Comparison of ENCODE assay signal across 8 cellular contexts in the genomic region with DNA sequence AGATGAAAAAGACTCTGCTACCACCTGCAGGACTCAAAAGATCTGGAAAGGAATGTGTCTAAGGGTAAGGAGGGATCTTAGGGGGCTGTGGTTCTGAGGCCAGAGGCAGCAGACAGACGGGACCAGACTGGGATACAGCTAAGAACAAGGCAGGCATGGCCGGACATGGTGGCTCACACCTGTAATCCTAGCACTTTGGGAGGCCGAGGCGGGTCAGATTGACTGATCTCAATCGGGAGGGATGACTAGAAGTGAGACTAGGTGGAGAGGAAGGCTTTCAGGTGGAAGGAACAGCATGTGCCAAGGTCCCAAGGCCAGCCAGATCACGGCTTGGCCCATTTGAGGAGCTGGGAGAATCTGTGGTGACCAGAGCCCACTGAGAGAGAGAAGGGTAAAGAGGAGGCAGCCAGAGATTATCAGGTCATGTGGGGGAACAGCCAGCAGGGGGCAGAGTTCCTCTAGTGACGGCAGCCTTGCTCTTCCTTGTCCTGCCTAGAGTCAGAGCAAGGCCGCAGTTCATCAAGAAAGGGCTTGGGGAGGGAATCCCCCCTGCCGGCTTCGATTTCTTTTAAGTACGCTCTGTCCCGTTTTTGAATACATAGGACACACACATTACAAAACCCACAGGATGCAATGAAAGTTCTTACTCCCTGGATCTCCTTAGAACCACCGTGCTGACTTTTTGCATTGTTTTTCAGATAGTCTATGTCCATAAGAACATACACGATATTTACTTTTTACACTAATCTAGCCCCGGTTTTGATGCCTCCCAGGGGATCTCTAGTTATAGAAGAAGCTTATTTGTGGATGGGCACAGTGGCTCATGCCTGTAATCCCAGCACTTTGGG. TPM values are rescaled to one million over a fixed set of nuclear protein-coding genes. Genes with fewer than 3 reads are reported as not detected.
A peak's percentile ranks its signal among the peaks of the same experiment; 100 is the strongest.
DNase-seq lines count a peak whose midpoint lies in the region; ATAC-seq lines count a peak whose summit lies in the region.

No MANE protein-coding gene starts in this region.

- H3K79me1 ChIP-seq in mesenchymal stem cell (replicated peaks; ENCODE audit: low read length, poor library complexity, severe bottlenecking), result peaks cover 13% of the 10 kb centered on the region

- no peak overlapping the region for H4K8ac ChIP-seq in mesenchymal stem cell (ENCODE audit: low read length)

- H3K18ac ChIP-seq in mesenchymal stem cell (ENCODE audit: low read depth in 1 of 2, low read length in 2 of 2), result no peak overlapping the region

- H3K4me2 ChIP-seq in mesenchymal stem cell (ENCODE audit: low read length, poor library complexity, severe bottlenecking), result no peak overlapping the region

- H2AFZ ChIP-seq in mesenchymal stem cell (ENCODE audit: low read depth, low read length), result no peak overlapping the region

- no peak overlapping the region for H2AK5ac ChIP-seq in mesenchymal stem cell (ENCODE audit: low read length, severe bottlenecking)

- no peak overlapping the region for H3K4me3 ChIP-seq in mesenchymal stem cell (ENCODE audit: insufficient read depth in 1 of 2, low read depth in 1 of 2, low read length in 2 of 2)

- no peak overlapping the region for H3K23ac ChIP-seq in mesenchymal stem cell (ENCODE audit: low read length in 2 of 2)

- DNase-seq in D341Med (ENCODE audit: low spot score) (peak; percentile 80), NCI-H748 (lab: John Stamatoyannopoulos, UW; ENCODE audit: unreplicated experiment) (peak; percentile 71), dermis microvascular lymphatic vessel endothelial cell (ENCODE audit: low read depth in 2 of 2) (peak; percentile 66 to 79), mesenchymal stem cell (peak; percentile 83)
- peak; percentile 80 to 85 for DNase-seq in activated CD4-positive, alpha-beta T cell treated with anti-CD3 and anti-CD28 coated beads, Interleukin-2, amount 50 U/mL, for 4 hours
- DNase-seq in stimulated activated CD8-positive, alpha-beta memory T cell treated with anti-CD3 and anti-CD28 coated beads, Interleukin-15, amount 100 ng/mL, for 1 hour (ENCODE audit: low read depth), result peak; percentile 75

- ATAC-seq in HG02884 (IDR thresholded peaks at IDR 0.05; ENCODE audit: unreplicated experiment) (peak; percentile 30), GM18873 (IDR thresholded peaks at IDR 0.05; ENCODE audit: low FRiP score, unreplicated experiment) (no peak)

- H2BK120ac ChIP-seq in mesenchymal stem cell (ENCODE audit: low read depth, low read length), result no peak overlapping the region

- no peak overlapping the region for H2BK5ac ChIP-seq in mesenchymal stem cell (ENCODE audit: low read depth, low read length, poor library complexity, severe bottlenecking)

- peak overlapping the region; percentile 64 for H3K9ac ChIP-seq in mesenchymal stem cell (ENCODE audit: low read length)

- H3K4ac ChIP-seq in mesenchymal stem cell (ENCODE audit: low read depth in 1 of 2, low read length in 2 of 2), result no peak overlapping the region

- peaks cover 25% of the 10 kb centered on the region for H3K4me1 ChIP-seq in mesenchymal stem cell (ENCODE audit: control insufficient read depth, insufficient read depth, low read depth, low read length)

- no peak overlapping the region for H2BK12ac ChIP-seq in mesenchymal stem cell (ENCODE audit: low read length in 2 of 2)

- no peak overlapping the region for H3K14ac ChIP-seq in mesenchymal stem cell (ENCODE audit: low read length in 2 of 2)

- no peak overlapping the region for H2BK15ac ChIP-seq in mesenchymal stem cell (ENCODE audit: low read depth, poor library complexity, severe bottlenecking)

- no peak overlapping the region for H3K27ac ChIP-seq in mesenchymal stem cell (ENCODE audit: low read length, poor library complexity, severe bottlenecking)

- H4K91ac ChIP-seq in mesenchymal stem cell (ENCODE audit: low read length), result peak overlapping the region; percentile 41

- no peaks in the 10 kb centered on the region for H3K36me3 ChIP-seq in mesenchymal stem cell (ENCODE audit: control insufficient read depth in 1 of 2, insufficient read depth in 2 of 2, low read depth in 1 of 2, low read length in 2 of 2)

- peaks cover 11% of the 10 kb centered on the region in 2 experiments for H3K27me3 ChIP-seq in mesenchymal stem cell (ENCODE audit: control insufficient read depth in 1 of 2, insufficient read depth in 1 of 2, low read length in 2 of 2)

- 39% methylated on average over 14 of the region's 15 CpGs for WGBS in mesenchymal stem cell

- no peaks in the 10 kb centered on the region for H3K9me3 ChIP-seq in mesenchymal stem cell (ENCODE audit: control insufficient read depth, low read length)

RNA-seq across cellular contexts. Expression of a gene that starts 2.6 kb away (rescaled TPM):
- total RNA-seq in dermis microvascular lymphatic vessel endothelial cell, result 1.9 and 2.3 TPM in 2 replicates
- polyA plus RNA-seq in mesenchymal stem cell (2013, experiment 1 of 2), result 14.3 TPM
- 14.4 TPM for polyA plus RNA-seq in mesenchymal stem cell (2013, experiment 2 of 2)

RNA-seq across cellular contexts. Expression of a gene that starts 3.2 kb away (rescaled TPM):
- 0.77 and 1.4 TPM in 2 replicates for total RNA-seq in dermis microvascular lymphatic vessel endothelial cell
- 0.66 TPM for polyA plus RNA-seq in mesenchymal stem cell (2013, experiment 1 of 2)
- 0.74 TPM for polyA plus RNA-seq in mesenchymal stem cell (2013, experiment 2 of 2)
